In genomic region chr13:45367358-45367757, GRCh38 we compare ENCODE assay signal across 8 cellular contexts. TPM values are rescaled to one million over a fixed set of nuclear protein-coding genes. Genes with fewer than 3 reads are reported as not detected.
DNase-seq lines count a peak whose midpoint lies in the region; ATAC-seq and TF ChIP-seq lines count a peak whose summit lies in the region.

No MANE protein-coding gene starts in this region.

- H3K4me3 Mint-ChIP-seq in activated T-helper 1 cell treated with anti-CD3 and anti-CD28 coated beads, Interleukin-12 subunit alpha, Interleukin-12 subunit beta, Interleukin-2, Interleukin-4 antibody, amounts not matched to agents 30 ng/mL and 10 ng/mL and 1 ng/mL, durations not matched to agents 14 hours and 24 hours and 36 hours = peak overlapping the region; percentile 64

- DNase-seq in AG09309 (ENCODE audit: low read depth) = peak; percentile 60
- peak; percentile 72 to 94 (median 84) for DNase-seq in Peyer's patch
- peak; percentile 86 for DNase-seq in activated T-helper 1 cell treated with anti-CD3 and anti-CD28 coated beads, Interleukin-12 subunit alpha, Interleukin-12 subunit beta, Interleukin-2, Interleukin-4 antibody, amounts not matched to agents 30 ng/mL and 10 ng/mL and 1 ng/mL, durations not matched to agents 14 hours and 24 hours and 36 hours (ENCODE audit: low spot score)
- peak; percentile 63 for DNase-seq in left cardiac atrium
- DNase-seq in stimulated activated CD4-positive, alpha-beta T cell treated with anti-CD3 and anti-CD28 coated beads, TNF-alpha, amount 100 ng/mL, for 1 hour (ENCODE audit: low read depth in 3 of 3, low spot score in 1 of 3) = peak; percentile 63 to 82 (median 82)
- DNase-seq in NCI-H1048 (lab: John Stamatoyannopoulos, UW) = no peak

- peak in 1 of 2 donors; percentile 13 for TF ChIP-seq POLR2A in Peyer's patch (IDR thresholded peaks at IDR 0.05)

- H3K27ac ChIP-seq in Peyer's patch = peak overlapping the region in 3 of 4 donors; percentile 0 to 72 (median 46)

- peaks cover 55% of the 10 kb centered on the region for H3K4me1 Mint-ChIP-seq in activated T-helper 1 cell treated with anti-CD3 and anti-CD28 coated beads, Interleukin-12 subunit alpha, Interleukin-12 subunit beta, Interleukin-2, Interleukin-4 antibody, amounts not matched to agents 30 ng/mL and 10 ng/mL and 1 ng/mL, durations not matched to agents 14 hours and 24 hours and 36 hours (ENCODE audit: low read depth)

- no peaks in the 10 kb centered on the region for H3K27me3 ChIP-seq in Peyer's patch

- peak; percentile 95 for ATAC-seq in GM19043 (IDR thresholded peaks at IDR 0.05; ENCODE audit: low read depth, unreplicated experiment)
- peak; percentile 92 for ATAC-seq in HG03139 (IDR thresholded peaks at IDR 0.05; ENCODE audit: unreplicated experiment)
- peak; percentile 12 to 80 for ATAC-seq in left cardiac atrium

- intact Hi-C loops in activated T-helper 1 cell treated with anti-CD3 and anti-CD28 coated beads, Interleukin-12 subunit alpha, Interleukin-12 subunit beta, Interleukin-2, Interleukin-4 antibody, amounts not matched to agents 30 ng/mL and 10 ng/mL and 1 ng/mL, durations not matched to agents 14 hours and 24 hours and 36 hours (cut with micrococcal nuclease) = loop anchor here (1.0 to 5.0 kb wide), 9 partner anchors 26 to 790 kb away; partner anchors contain the start of genes COG3 and TPT1
- intact Hi-C loops in left cardiac atrium (cut with DNase I) = no loop called here

- no peaks in the 10 kb centered on the region for H3K9me3 ChIP-seq in Peyer's patch

- peak overlapping the region; percentile 91 for H3K27ac Mint-ChIP-seq in activated T-helper 1 cell treated with anti-CD3 and anti-CD28 coated beads, Interleukin-12 subunit alpha, Interleukin-12 subunit beta, Interleukin-2, Interleukin-4 antibody, amounts not matched to agents 30 ng/mL and 10 ng/mL and 1 ng/mL, durations not matched to agents 14 hours and 24 hours and 36 hours

- no peaks in the 10 kb centered on the region for H3K27me3 Mint-ChIP-seq in activated T-helper 1 cell treated with anti-CD3 and anti-CD28 coated beads, Interleukin-12 subunit alpha, Interleukin-12 subunit beta, Interleukin-2, Interleukin-4 antibody, amounts not matched to agents 30 ng/mL and 10 ng/mL and 1 ng/mL, durations not matched to agents 14 hours and 24 hours and 36 hours (ENCODE audit: insufficient read depth)

- peaks cover 0 to 3% (median 0%) of the 10 kb centered on the region in 3 donors for H3K36me3 ChIP-seq in Peyer's patch

- TF ChIP-seq CTCF in AG09309 (IDR thresholded peaks at IDR 0.05; ENCODE audit: control insufficient read depth, insufficient read depth, low read depth, low read length, missing control alignments) (no peak), Peyer's patch (IDR thresholded peaks at IDR 0.05) (no peak)

- H3K9me3 Mint-ChIP-seq in activated T-helper 1 cell treated with anti-CD3 and anti-CD28 coated beads, Interleukin-12 subunit alpha, Interleukin-12 subunit beta, Interleukin-2, Interleukin-4 antibody, amounts not matched to agents 30 ng/mL and 10 ng/mL and 1 ng/mL, durations not matched to agents 14 hours and 24 hours and 36 hours = peaks cover 7% of the 10 kb centered on the region

- peaks cover 0 to 13% (median 6%) of the 10 kb centered on the region in 4 donors for H3K4me1 ChIP-seq in Peyer's patch

- no peak overlapping the region for H3K4me3 ChIP-seq in AG09309 (ENCODE audit: control insufficient read depth, low read depth, low read length)
- no peak overlapping the region for H3K4me3 ChIP-seq in Peyer's patch

- H3K36me3 Mint-ChIP-seq in activated T-helper 1 cell treated with anti-CD3 and anti-CD28 coated beads, Interleukin-12 subunit alpha, Interleukin-12 subunit beta, Interleukin-2, Interleukin-4 antibody, amounts not matched to agents 30 ng/mL and 10 ng/mL and 1 ng/mL, durations not matched to agents 14 hours and 24 hours and 36 hours (ENCODE audit: low read depth) = peaks cover 38% of the 10 kb centered on the region

RNA-seq across cellular contexts. Expression of gene TPT1, which starts 26.4 kb away (rescaled TPM):
- 1,000 to 10,000 TPM; 1,719 to 2,278 (median 1,854) TPM for total RNA-seq in Peyer's patch
- total RNA-seq in activated T-helper 1 cell treated with anti-CD3 and anti-CD28 coated beads, Interleukin-12 subunit alpha, Interleukin-12 subunit beta, Interleukin-2, Interleukin-4 antibody, amounts not matched to agents 30 ng/mL and 10 ng/mL and 1 ng/mL, durations not matched to agents 14 hours and 24 hours and 36 hours = 2,353 and 2,360 TPM in 2 replicates
- total RNA-seq in left cardiac atrium = 1,000 to 10,000 TPM; 3,599 to 3,935 TPM

RNA-seq across cellular contexts. Expression of gene SLC25A30, which starts 50.8 kb away (rescaled TPM):
- total RNA-seq in Peyer's patch (10 to 100 TPM in 1 of 4 donors, 1 to 10 TPM in 3; 5.5 to 16.5 (median 8.8) TPM), left cardiac atrium (10 to 100 TPM; 57.9 to 73.8 TPM)
- total RNA-seq in activated T-helper 1 cell treated with anti-CD3 and anti-CD28 coated beads, Interleukin-12 subunit alpha, Interleukin-12 subunit beta, Interleukin-2, Interleukin-4 antibody, amounts not matched to agents 30 ng/mL and 10 ng/mL and 1 ng/mL, durations not matched to agents 14 hours and 24 hours and 36 hours = 16.0 and 16.3 TPM in 2 replicates
